ENCODE assay signal across 38 cellular contexts in the genomic region with DNA sequence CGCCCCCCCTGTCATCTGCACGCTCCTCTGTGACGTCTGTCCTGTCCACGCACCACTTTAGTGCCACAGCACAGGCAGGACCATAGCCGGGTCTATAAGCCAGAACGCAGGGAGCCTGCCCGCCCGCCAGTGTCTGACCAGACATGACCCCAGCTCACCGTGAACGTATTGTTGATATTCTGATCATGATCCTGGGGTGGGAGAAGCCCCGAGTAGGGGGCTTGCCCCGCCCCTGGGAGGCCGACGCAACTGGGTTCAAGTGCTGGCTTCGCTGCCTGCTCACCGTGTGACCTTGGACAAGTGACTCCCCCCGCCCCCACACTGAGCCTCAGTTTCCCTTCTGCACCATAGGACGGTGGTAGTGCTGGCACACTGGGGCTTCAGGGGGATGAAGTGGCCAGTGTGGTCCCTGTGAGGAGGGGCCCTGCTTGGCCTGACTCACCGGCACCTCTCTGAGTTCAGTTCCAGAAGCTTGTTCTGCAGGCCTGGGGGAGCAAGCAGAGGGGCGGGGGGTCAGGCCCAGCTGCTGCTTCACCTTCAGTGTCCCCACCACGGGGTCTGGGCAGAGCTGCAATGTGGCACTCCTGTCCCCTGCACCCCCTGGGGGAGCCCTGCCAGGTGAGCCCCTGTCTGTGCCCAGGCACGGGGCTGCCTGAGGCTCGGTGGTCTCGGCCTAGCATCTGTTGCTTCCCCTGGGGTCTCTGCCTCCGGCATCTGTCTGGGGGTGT. TPM values are rescaled to one million over a fixed set of nuclear protein-coding genes. Genes with fewer than 3 reads are reported as not detected.
"Had no signal": no experiment of that assay in that cellular context is flagged by ENCODE, and none has a peak within 500 bp of the region (broad histone marks: within the 10 kb centered on the region; RNA-seq: fewer than 3 reads in every experiment).

No MANE protein-coding gene starts in this region.

- FAIRE-seq: astrocyte had no signal

- H3K9me3 Mint-ChIP-seq: activated CD4-positive, alpha-beta memory T cell treated with anti-CD3 and anti-CD28 coated beads, Interleukin-2, amount 10 ng/mL, durations not matched to agents 7 days and 5 days; activated naive CD4-positive, alpha-beta T cell treated with anti-CD3 and anti-CD28 coated beads, Interleukin-2, amount 50 U/mL, for 72 hours; activated naive CD8-positive, alpha-beta T cell treated with anti-CD3 and anti-CD28 coated beads for 36 hours; activated T-cell treated with anti-CD3 and anti-CD28 coated beads, Interleukin-2, amount 50 U/mL, for 24 hours; activated T-helper 2 cell treated with anti-CD3 and anti-CD28 coated beads, Interferon-gamma antibody, Interleukin-2, Interleukin-4, amounts not matched to agents 10 μg/mL and 5 μg/mL and 100 μg/mL, durations not matched to agents 14 hours and 24 hours and 36 hours; T-helper 1 cell treated with Interleukin-12 subunit alpha and Interleukin-12 subunit beta and Interleukin-4 antibody, amounts not matched to agents 30 μg/mL and 1 μg/mL, for 36 hours; T-helper 2 cell treated with Interferon-gamma antibody and Interleukin-4, amounts not matched to agents 5 μg/mL and 100 μg/mL, for 36 hours had no signal

- H3K36me3 ChIP-seq: adrenal gland, brain microvascular endothelial cell, breast epithelium, WERI-Rb-1 had no signal

- H3K36me3 Mint-ChIP-seq: activated CD8-positive, alpha-beta memory T cell treated with anti-CD3 and anti-CD28 coated beads, Interleukin-2, amount 10 ng/mL, durations not matched to agents 7 days and 5 days; activated naive CD4-positive, alpha-beta T cell treated with anti-CD3 and anti-CD28 coated beads, Interleukin-2, amount 10 ng/mL, durations not matched to agents 7 days and 5 days; activated naive CD4-positive, alpha-beta T cell treated with anti-CD3 and anti-CD28 coated beads, Interleukin-2, amount 50 U/mL, for 72 hours; activated naive CD8-positive, alpha-beta T cell treated with anti-CD3 and anti-CD28 coated beads for 36 hours; WTC11 had no signal

- H3K4me1 Mint-ChIP-seq: activated CD4-positive, alpha-beta memory T cell treated with anti-CD3 and anti-CD28 coated beads, Interleukin-2, amount 10 ng/mL, durations not matched to agents 7 days and 5 days; activated CD4-positive, alpha-beta T cell treated with anti-CD3 and anti-CD28 coated beads for 36 hours; activated CD4-positive, alpha-beta T cell treated with anti-CD3 and anti-CD28 coated beads, Interleukin-2, amount 10 ng/mL, durations not matched to agents 7 days and 5 days; activated CD8-positive, alpha-beta memory T cell treated with anti-CD3 and anti-CD28 coated beads, Interleukin-2, amount 10 ng/mL, durations not matched to agents 7 days and 5 days; activated naive CD4-positive, alpha-beta T cell treated with anti-CD3 and anti-CD28 coated beads, Interleukin-2, amount 10 ng/mL, durations not matched to agents 7 days and 5 days; activated naive CD8-positive, alpha-beta T cell treated with anti-CD3 and anti-CD28 coated beads for 36 hours; WTC11 had no signal

- H3K4me3 Mint-ChIP-seq: activated CD4-positive, alpha-beta memory T cell treated with anti-CD3 and anti-CD28 coated beads, Interleukin-2, amount 10 ng/mL, durations not matched to agents 7 days and 5 days; activated CD4-positive, alpha-beta T cell treated with anti-CD3 and anti-CD28 coated beads for 36 hours; activated CD4-positive, alpha-beta T cell treated with anti-CD3 and anti-CD28 coated beads, Interleukin-2, amount 10 ng/mL, durations not matched to agents 7 days and 5 days; activated CD8-positive, alpha-beta memory T cell treated with anti-CD3 and anti-CD28 coated beads, Interleukin-2, amount 10 ng/mL, durations not matched to agents 7 days and 5 days; activated CD8-positive, alpha-beta T cell treated with anti-CD3 and anti-CD28 coated beads, Interleukin-2, amount 10 ng/mL, durations not matched to agents 7 days and 5 days; activated naive CD4-positive, alpha-beta T cell treated with anti-CD3 and anti-CD28 coated beads, Interleukin-2, amount 10 ng/mL, durations not matched to agents 7 days and 5 days; activated naive CD8-positive, alpha-beta T cell treated with anti-CD3 and anti-CD28 coated beads for 36 hours; activated T-cell treated with anti-CD3 and anti-CD28 coated beads, Interleukin-2, amount 50 U/mL, for 24 hours; T-helper 1 cell treated with Interleukin-12 subunit alpha and Interleukin-12 subunit beta and Interleukin-4 antibody, amounts not matched to agents 30 μg/mL and 1 μg/mL, for 36 hours; T-helper 2 cell treated with Interferon-gamma antibody and Interleukin-4, amounts not matched to agents 5 μg/mL and 100 μg/mL, for 36 hours; WTC11 had no signal

- H3K9me3 ChIP-seq: adrenal gland, body of pancreas, breast epithelium had no signal

- ATAC-seq: activated CD4-positive, alpha-beta T cell treated with anti-CD3 and anti-CD28 coated beads for 36 hours; activated CD4-positive, CD25-positive, alpha-beta regulatory T cell treated with anti-CD3 and anti-CD28 coated beads, Interleukin-2, amount 50 U/mL, for 24 hours; activated CD8-positive, alpha-beta memory T cell treated with anti-CD3 and anti-CD28 coated beads, Interleukin-2, amount 10 ng/mL, durations not matched to agents 7 days and 5 days; activated CD8-positive, alpha-beta T cell treated with anti-CD3 and anti-CD28 coated beads, Interleukin-2, amount 10 ng/mL, durations not matched to agents 7 days and 5 days; activated naive CD4-positive, alpha-beta T cell treated with anti-CD3 and anti-CD28 coated beads, Interleukin-2, amount 50 U/mL, for 72 hours; body of pancreas; WTC11 had no signal

- H3K27ac ChIP-seq: adrenal gland, body of pancreas, brain microvascular endothelial cell, breast epithelium, WERI-Rb-1 had no signal

- H3K4me3 ChIP-seq: adrenal gland, body of pancreas, breast epithelium had no signal

- H3K27ac Mint-ChIP-seq: activated CD4-positive, alpha-beta memory T cell treated with anti-CD3 and anti-CD28 coated beads, Interleukin-2, amount 10 ng/mL, durations not matched to agents 7 days and 5 days; activated CD4-positive, alpha-beta T cell treated with anti-CD3 and anti-CD28 coated beads for 36 hours; activated CD4-positive, alpha-beta T cell treated with anti-CD3 and anti-CD28 coated beads, Interleukin-2, amount 10 ng/mL, durations not matched to agents 7 days and 5 days; activated CD8-positive, alpha-beta memory T cell treated with anti-CD3 and anti-CD28 coated beads, Interleukin-2, amount 10 ng/mL, durations not matched to agents 7 days and 5 days; activated CD8-positive, alpha-beta T cell treated with anti-CD3 and anti-CD28 coated beads, Interleukin-2, amount 10 ng/mL, durations not matched to agents 7 days and 5 days; activated naive CD4-positive, alpha-beta T cell treated with anti-CD3 and anti-CD28 coated beads, Interleukin-2, amount 10 ng/mL, durations not matched to agents 7 days and 5 days; activated naive CD4-positive, alpha-beta T cell treated with anti-CD3 and anti-CD28 coated beads, Interleukin-2, amount 50 U/mL, for 72 hours; activated naive CD8-positive, alpha-beta T cell treated with anti-CD3 and anti-CD28 coated beads for 36 hours; activated T-cell treated with anti-CD3 and anti-CD28 coated beads, Interleukin-2, amount 50 U/mL, for 24 hours; activated T-helper 2 cell treated with anti-CD3 and anti-CD28 coated beads, Interferon-gamma antibody, Interleukin-2, Interleukin-4, amounts not matched to agents 10 μg/mL and 5 μg/mL and 100 μg/mL, durations not matched to agents 14 hours and 24 hours and 36 hours; T-helper 1 cell treated with Interleukin-12 subunit alpha and Interleukin-12 subunit beta and Interleukin-4 antibody, amounts not matched to agents 30 μg/mL and 1 μg/mL, for 36 hours; T-helper 2 cell treated with Interferon-gamma antibody and Interleukin-4, amounts not matched to agents 5 μg/mL and 100 μg/mL, for 36 hours; WTC11 had no signal

- H3K27me3 ChIP-seq: adrenal gland, body of pancreas had no signal

- H3K27me3 Mint-ChIP-seq: activated CD4-positive, alpha-beta memory T cell treated with anti-CD3 and anti-CD28 coated beads, Interleukin-2, amount 10 ng/mL, durations not matched to agents 7 days and 5 days; activated CD4-positive, alpha-beta T cell treated with anti-CD3 and anti-CD28 coated beads for 36 hours; activated CD4-positive, alpha-beta T cell treated with anti-CD3 and anti-CD28 coated beads, Interleukin-2, amount 10 ng/mL, durations not matched to agents 7 days and 5 days; activated CD8-positive, alpha-beta memory T cell treated with anti-CD3 and anti-CD28 coated beads, Interleukin-2, amount 10 ng/mL, durations not matched to agents 7 days and 5 days; activated naive CD4-positive, alpha-beta T cell treated with anti-CD3 and anti-CD28 coated beads, Interleukin-2, amount 10 ng/mL, durations not matched to agents 7 days and 5 days; activated naive CD8-positive, alpha-beta T cell treated with anti-CD3 and anti-CD28 coated beads for 36 hours; activated T-cell treated with anti-CD3 and anti-CD28 coated beads, Interleukin-2, amount 50 U/mL, for 24 hours had no signal

- H3K4me1 ChIP-seq: adrenal gland, body of pancreas, breast epithelium had no signal

- DNase-seq: activated CD4-positive, alpha-beta memory T cell treated with anti-CD3 and anti-CD28 coated beads, Interleukin-2, amount 10 ng/mL, durations not matched to agents 7 days and 5 days; activated CD4-positive, alpha-beta T cell treated with anti-CD3 and anti-CD28 coated beads for 1 hour; activated CD4-positive, alpha-beta T cell treated with anti-CD3 and anti-CD28 coated beads for 36 hours; activated CD4-positive, alpha-beta T cell treated with anti-CD3 and anti-CD28 coated beads for 48 hours; activated CD4-positive, alpha-beta T cell treated with anti-CD3 and anti-CD28 coated beads, Interleukin-2, amount 10 ng/mL, durations not matched to agents 7 days and 5 days; activated CD4-positive, alpha-beta T cell treated with anti-CD3 and anti-CD28 coated beads, Interleukin-2, amount 50 U/mL, for 48 hours; activated CD4-positive, CD25-positive, alpha-beta regulatory T cell; activated CD8-positive, alpha-beta memory T cell treated with anti-CD3 and anti-CD28 coated beads for 24 hours; activated CD8-positive, alpha-beta memory T cell treated with anti-CD3 and anti-CD28 coated beads, Interleukin-2, amount 10 ng/mL, durations not matched to agents 7 days and 5 days; activated CD8-positive, alpha-beta memory T cell treated with anti-CD3 and anti-CD28 coated beads, Interleukin-2, amount 50 U/mL, for 48 hours; activated CD8-positive, alpha-beta T cell treated with anti-CD3 and anti-CD28 coated beads, Interleukin-2, amount 10 ng/mL, durations not matched to agents 7 days and 5 days; activated effector memory CD4-positive, alpha-beta T cell treated with Interleukin-2 at 50 U/mL for 16 hours; activated gamma-delta T cell; activated naive CD4-positive, alpha-beta T cell treated with anti-CD3 and anti-CD28 coated beads, Interleukin-2, amount 10 ng/mL, durations not matched to agents 7 days and 5 days; activated naive CD4-positive, alpha-beta T cell treated with Interleukin-2 at 50 U/mL for 16 hours; activated naive CD8-positive, alpha-beta T cell treated with anti-CD3 and anti-CD28 coated beads for 36 hours; activated T-cell treated with anti-CD3 and anti-CD28 coated beads, Interleukin-2, amount 50 U/mL, for 24 hours; activated T-cell treated with anti-CD3 and anti-CD28 coated beads, Interleukin-2, amount 50 U/mL, for 48 hours; adrenal gland; amniotic stem cell; aorta; body of pancreas; brain microvascular endothelial cell; central memory CD4-positive, alpha-beta T cell; T-helper 1 cell; T-helper 2 cell; T-helper 9 cell; WERI-Rb-1 had no signal

RNA-seq across cellular contexts. Expression of a gene that starts 9.2 kb away (rescaled TPM):
- total RNA-seq: activated CD4-positive, alpha-beta memory T cell treated with anti-CD3 and anti-CD28 coated beads, Interleukin-2, amount 10 ng/mL, durations not matched to agents 7 days and 5 days; activated CD4-positive, alpha-beta T cell treated with anti-CD3 and anti-CD28 coated beads for 36 hours; activated CD4-positive, alpha-beta T cell treated with anti-CD3 and anti-CD28 coated beads, Interleukin-2, amount 10 ng/mL, durations not matched to agents 7 days and 5 days; activated CD8-positive, alpha-beta memory T cell treated with anti-CD3 and anti-CD28 coated beads, Interleukin-2, amount 10 ng/mL, durations not matched to agents 7 days and 5 days; activated CD8-positive, alpha-beta T cell treated with anti-CD3 and anti-CD28 coated beads, Interleukin-2, amount 10 ng/mL, durations not matched to agents 7 days and 5 days; activated naive CD4-positive, alpha-beta T cell treated with anti-CD3 and anti-CD28 coated beads, Interleukin-2, amount 50 U/mL, for 72 hours; activated naive CD8-positive, alpha-beta T cell treated with anti-CD3 and anti-CD28 coated beads for 36 hours; activated T-helper 2 cell treated with anti-CD3 and anti-CD28 coated beads, Interferon-gamma antibody, Interleukin-2, Interleukin-4, amounts not matched to agents 10 μg/mL and 5 μg/mL and 100 μg/mL, durations not matched to agents 14 hours and 24 hours and 36 hours; adrenal gland; aorta; cardiac septum; cerebellum had no signal
- polyA plus RNA-seq: adrenal gland had no signal

RNA-seq across cellular contexts. Expression of a gene that starts 57.6 kb away (rescaled TPM):
- total RNA-seq: activated CD4-positive, alpha-beta memory T cell treated with anti-CD3 and anti-CD28 coated beads, Interleukin-2, amount 10 ng/mL, durations not matched to agents 7 days and 5 days; activated CD4-positive, alpha-beta T cell treated with anti-CD3 and anti-CD28 coated beads for 36 hours; activated CD4-positive, alpha-beta T cell treated with anti-CD3 and anti-CD28 coated beads, Interleukin-2, amount 10 ng/mL, durations not matched to agents 7 days and 5 days; activated CD8-positive, alpha-beta memory T cell treated with anti-CD3 and anti-CD28 coated beads, Interleukin-2, amount 10 ng/mL, durations not matched to agents 7 days and 5 days; activated CD8-positive, alpha-beta T cell treated with anti-CD3 and anti-CD28 coated beads, Interleukin-2, amount 10 ng/mL, durations not matched to agents 7 days and 5 days; activated naive CD4-positive, alpha-beta T cell treated with anti-CD3 and anti-CD28 coated beads, Interleukin-2, amount 50 U/mL, for 72 hours; activated naive CD8-positive, alpha-beta T cell treated with anti-CD3 and anti-CD28 coated beads for 36 hours; activated T-helper 2 cell treated with anti-CD3 and anti-CD28 coated beads, Interferon-gamma antibody, Interleukin-2, Interleukin-4, amounts not matched to agents 10 μg/mL and 5 μg/mL and 100 μg/mL, durations not matched to agents 14 hours and 24 hours and 36 hours; astrocyte; body of pancreas; cerebellum had no signal
